Comparison of ENCODE assay signal across 1 cellular context in genomic region chr5:1199649-1200494, GRCh38.
TF ChIP-seq lines count a peak whose summit lies in the region.

No MANE protein-coding gene starts in this region.

TF ChIP-seq in K562, 482 proteins besides CTCF, POLR2A, EP300 and RAD21 (continued from another document):
- TF ChIP-seq, protein P1, sequence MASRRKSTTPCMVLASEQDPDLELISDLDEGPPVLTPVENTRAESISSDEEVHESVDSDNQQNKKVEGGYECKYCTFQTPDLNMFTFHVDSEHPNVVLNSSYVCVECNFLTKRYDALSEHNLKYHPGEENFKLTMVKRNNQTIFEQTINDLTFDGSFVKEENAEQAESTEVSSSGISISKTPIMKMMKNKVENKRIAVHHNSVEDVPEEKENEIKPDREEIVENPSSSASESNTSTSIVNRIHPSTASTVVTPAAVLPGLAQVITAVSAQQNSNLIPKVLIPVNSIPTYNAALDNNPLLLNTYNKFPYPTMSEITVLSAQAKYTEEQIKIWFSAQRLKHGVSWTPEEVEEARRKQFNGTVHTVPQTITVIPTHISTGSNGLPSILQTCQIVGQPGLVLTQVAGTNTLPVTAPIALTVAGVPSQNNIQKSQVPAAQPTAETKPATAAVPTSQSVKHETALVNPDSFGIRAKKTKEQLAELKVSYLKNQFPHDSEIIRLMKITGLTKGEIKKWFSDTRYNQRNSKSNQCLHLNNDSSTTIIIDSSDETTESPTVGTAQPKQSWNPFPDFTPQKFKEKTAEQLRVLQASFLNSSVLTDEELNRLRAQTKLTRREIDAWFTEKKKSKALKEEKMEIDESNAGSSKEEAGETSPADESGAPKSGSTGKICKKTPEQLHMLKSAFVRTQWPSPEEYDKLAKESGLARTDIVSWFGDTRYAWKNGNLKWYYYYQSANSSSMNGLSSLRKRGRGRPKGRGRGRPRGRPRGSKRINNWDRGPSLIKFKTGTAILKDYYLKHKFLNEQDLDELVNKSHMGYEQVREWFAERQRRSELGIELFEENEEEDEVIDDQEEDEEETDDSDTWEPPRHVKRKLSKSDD (conservative IDR thresholded peaks at IDR 0.05; ENCODE audit: low read length) = no peak
- TF ChIP-seq ZNF311 (CRISPR knock-in tag; IDR thresholded peaks at IDR 0.05) (no peak), HDAC2 (IDR thresholded peaks at IDR 0.05) (peak; percentile 91), ZNF780A (CRISPR knock-in tag; IDR thresholded peaks at IDR 0.05) (no peak), ZNF121 (CRISPR knock-in tag; conservative IDR thresholded peaks at IDR 0.05) (no peak), NR2C1 (IDR thresholded peaks at IDR 0.05) (peak; percentile 97), NR2C1 (tag; IDR thresholded peaks at IDR 0.05) (peak; percentile 97), ELF4 (CRISPR knock-in tag; IDR thresholded peaks at IDR 0.05) (peak; percentile 97), ATF1 (CRISPR knock-in tag; IDR thresholded peaks at IDR 0.05) (no peak), ATF1 (tag; IDR thresholded peaks at IDR 0.05) (peak; percentile 55; the same call in 1 of the 2 replicates)
- TF ChIP-seq, protein P2, sequence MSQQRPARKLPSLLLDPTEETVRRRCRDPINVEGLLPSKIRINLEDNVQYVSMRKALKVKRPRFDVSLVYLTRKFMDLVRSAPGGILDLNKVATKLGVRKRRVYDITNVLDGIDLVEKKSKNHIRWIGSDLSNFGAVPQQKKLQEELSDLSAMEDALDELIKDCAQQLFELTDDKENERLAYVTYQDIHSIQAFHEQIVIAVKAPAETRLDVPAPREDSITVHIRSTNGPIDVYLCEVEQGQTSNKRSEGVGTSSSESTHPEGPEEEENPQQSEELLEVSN (IDR thresholded peaks at IDR 0.05; ENCODE audit: borderline replicate concordance in 1 of 2, extremely low read depth in 1 of 2, insufficient read depth in 1 of 2, insufficient read length in 1 of 2, low read depth in 1 of 2, low read length in 1 of 2, poor library complexity in 1 of 2, severe bottlenecking in 1 of 2) = peak; percentile 8 to 41
- TF ChIP-seq, protein P3, sequence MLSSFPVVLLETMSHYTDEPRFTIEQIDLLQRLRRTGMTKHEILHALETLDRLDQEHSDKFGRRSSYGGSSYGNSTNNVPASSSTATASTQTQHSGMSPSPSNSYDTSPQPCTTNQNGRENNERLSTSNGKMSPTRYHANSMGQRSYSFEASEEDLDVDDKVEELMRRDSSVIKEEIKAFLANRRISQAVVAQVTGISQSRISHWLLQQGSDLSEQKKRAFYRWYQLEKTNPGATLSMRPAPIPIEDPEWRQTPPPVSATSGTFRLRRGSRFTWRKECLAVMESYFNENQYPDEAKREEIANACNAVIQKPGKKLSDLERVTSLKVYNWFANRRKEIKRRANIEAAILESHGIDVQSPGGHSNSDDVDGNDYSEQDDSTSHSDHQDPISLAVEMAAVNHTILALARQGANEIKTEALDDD (IDR thresholded peaks at IDR 0.05) = peak; percentile 41; the same call in 1 of the 2 replicates
- TF ChIP-seq, protein P4, sequence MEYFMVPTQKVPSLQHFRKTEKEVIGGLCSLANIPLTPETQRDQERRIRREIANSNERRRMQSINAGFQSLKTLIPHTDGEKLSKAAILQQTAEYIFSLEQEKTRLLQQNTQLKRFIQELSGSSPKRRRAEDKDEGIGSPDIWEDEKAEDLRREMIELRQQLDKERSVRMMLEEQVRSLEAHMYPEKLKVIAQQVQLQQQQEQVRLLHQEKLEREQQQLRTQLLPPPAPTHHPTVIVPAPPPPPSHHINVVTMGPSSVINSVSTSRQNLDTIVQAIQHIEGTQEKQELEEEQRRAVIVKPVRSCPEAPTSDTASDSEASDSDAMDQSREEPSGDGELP (CRISPR knock-in tag; IDR thresholded peaks at IDR 0.05; ENCODE audit: borderline replicate concordance) = peak; percentile 63; the same call in 1 of the 2 replicates
